In genomic region chr5:1733369-1733768, GRCh38 we compare ENCODE assay signal across 30 cellular contexts.
DNase-seq lines count a peak whose midpoint lies in the region; ATAC-seq and TF ChIP-seq lines count a peak whose summit lies in the region.
"Had no signal": no experiment of that assay in that cellular context is flagged by ENCODE, and none has a peak within 500 bp of the region (broad histone marks: within the 10 kb centered on the region; RNA-seq: fewer than 3 reads in every experiment).

No MANE protein-coding gene starts in this region.

- no peak for ATAC-seq in activated naive CD8-positive, alpha-beta T cell treated with anti-CD3 and anti-CD28 coated beads, Interleukin-2, amount 50 U/mL, for 24 hours
- ATAC-seq: activated naive CD4-positive, alpha-beta T cell treated with anti-CD3 and anti-CD28 coated beads, Interleukin-2, amount 50 U/mL, for 72 hours; Panc1 had no signal

- no peaks in the 10 kb centered on the region for H3K36me3 Mint-ChIP-seq in activated CD4-positive, alpha-beta memory T cell treated with anti-CD3 and anti-CD28 coated beads, Interleukin-2, amount 10 ng/mL, durations not matched to agents 7 days and 5 days (ENCODE audit: low read depth)
- no peaks in the 10 kb centered on the region for H3K36me3 Mint-ChIP-seq in activated CD4-positive, alpha-beta memory T cell treated with anti-CD3 and anti-CD28 coated beads for 36 hours
- no peaks in the 10 kb centered on the region for H3K36me3 Mint-ChIP-seq in CD14-positive monocyte
- no peaks in the 10 kb centered on the region for H3K36me3 Mint-ChIP-seq in osteocyte (ENCODE audit: unreplicated experiment)
- H3K36me3 Mint-ChIP-seq in activated naive CD8-positive, alpha-beta T cell treated with anti-CD3 and anti-CD28 coated beads, Interleukin-2, amount 50 U/mL, for 24 hours (ENCODE audit: low read depth), result no peaks in the 10 kb centered on the region
- H3K36me3 Mint-ChIP-seq: activated naive CD4-positive, alpha-beta T cell treated with anti-CD3 and anti-CD28 coated beads, Interleukin-2, amount 50 U/mL, for 72 hours; mesothelial cell of epicardium; naive B cell had no signal

- intact Hi-C loops in activated CD4-positive, alpha-beta memory T cell treated with anti-CD3 and anti-CD28 coated beads for 36 hours (cut with micrococcal nuclease), result loop anchor here (10.0 kb wide), 1 partner anchor 71 kb away; the partner anchor contains the start of gene NDUFS6
- intact Hi-C loops in CD14-positive monocyte (cut with micrococcal nuclease), result no loop called here

- CTCF ChIA-PET in activated CD4-positive, alpha-beta memory T cell treated with anti-CD3 and anti-CD28 coated beads, Interleukin-2, amount 10 ng/mL, durations not matched to agents 7 days and 5 days (lab: Charles Lee), result no interaction called here
- CTCF ChIA-PET in activated CD4-positive, alpha-beta memory T cell treated with anti-CD3 and anti-CD28 coated beads for 36 hours (lab: Charles Lee), result no interaction called here

- H3K4me1 Mint-ChIP-seq in activated CD4-positive, alpha-beta memory T cell treated with anti-CD3 and anti-CD28 coated beads, Interleukin-2, amount 10 ng/mL, durations not matched to agents 7 days and 5 days, result no peaks in the 10 kb centered on the region
- H3K4me1 Mint-ChIP-seq in activated CD4-positive, alpha-beta memory T cell treated with anti-CD3 and anti-CD28 coated beads for 36 hours (ENCODE audit: low read depth), result no peaks in the 10 kb centered on the region
- no peaks in the 10 kb centered on the region for H3K4me1 Mint-ChIP-seq in CD14-positive monocyte
- H3K4me1 Mint-ChIP-seq in osteocyte (ENCODE audit: unreplicated experiment), result no peaks in the 10 kb centered on the region
- H3K4me1 Mint-ChIP-seq in activated naive CD8-positive, alpha-beta T cell treated with anti-CD3 and anti-CD28 coated beads, Interleukin-2, amount 50 U/mL, for 24 hours, result no peaks in the 10 kb centered on the region
- H3K4me1 Mint-ChIP-seq: mesothelial cell of epicardium, naive B cell had no signal

- peaks cover 5% of the 10 kb centered on the region for H3K27me3 Mint-ChIP-seq in activated CD4-positive, alpha-beta memory T cell treated with anti-CD3 and anti-CD28 coated beads, Interleukin-2, amount 10 ng/mL, durations not matched to agents 7 days and 5 days
- H3K27me3 Mint-ChIP-seq in activated CD4-positive, alpha-beta memory T cell treated with anti-CD3 and anti-CD28 coated beads for 36 hours, result peaks cover 9% of the 10 kb centered on the region
- H3K27me3 Mint-ChIP-seq in CD14-positive monocyte (ENCODE audit: low read depth in 3 of 3), result peaks cover 1 to 2% (median 2%) of the 10 kb centered on the region in 3 donors
- H3K27me3 Mint-ChIP-seq in osteocyte (ENCODE audit: unreplicated experiment), result no peaks in the 10 kb centered on the region
- peaks cover 4% of the 10 kb centered on the region for H3K27me3 Mint-ChIP-seq in activated naive CD8-positive, alpha-beta T cell treated with anti-CD3 and anti-CD28 coated beads, Interleukin-2, amount 50 U/mL, for 24 hours
- H3K27me3 Mint-ChIP-seq: stimulated activated naive CD8-positive, alpha-beta T cell treated with anti-CD3 and anti-CD28 coated beads, Interleukin-15, Interleukin-2, amounts not matched to agents 100 ng/mL and 50 ng/mL, for 24 hours had no signal

- TF ChIP-seq POLR2A in erythroblast (IDR thresholded peaks at IDR 0.05; ENCODE audit: low read length), result no peak

- TF ChIP-seq CTCF in CD14-positive monocyte (IDR thresholded peaks at IDR 0.05) (no peak), osteocyte (IDR thresholded peaks at IDR 0.05) (no peak)

- DNase-seq in activated CD4-positive, alpha-beta memory T cell treated with anti-CD3 and anti-CD28 coated beads, Interleukin-2, amount 10 ng/mL, durations not matched to agents 7 days and 5 days, result peak; percentile 9
- no peak for DNase-seq in activated CD4-positive, alpha-beta memory T cell treated with anti-CD3 and anti-CD28 coated beads for 36 hours
- peak; percentile 31 for DNase-seq in CD14-positive monocyte (ENCODE audit: low spot score)
- DNase-seq in ecto neural progenitor cell (ENCODE audit: low spot score), result peak; percentile 22
- DNase-seq in osteocyte (ENCODE audit: extremely low spot score, unreplicated experiment), result peak; percentile 70
- DNase-seq in erythroblast (lab: John Stamatoyannopoulos, UW), result no peak
- DNase-seq in activated naive CD8-positive, alpha-beta T cell treated with anti-CD3 and anti-CD28 coated beads, Interleukin-2, amount 50 U/mL, for 24 hours, result no peak
- DNase-seq in amniotic stem cell (lab: John Stamatoyannopoulos, UW), result no peak
- DNase-seq: activated CD4-positive, alpha-beta T cell treated with anti-CD3 and anti-CD28 coated beads, Interleukin-2, amount 50 U/mL, for 1 hour; AML-193; anterior cingulate cortex; CD4-positive, alpha-beta T cell; DND-41; effector CD8-positive, alpha-beta T cell; GF-D8; glutamatergic neuron; GOT3; left ventricle myocardium inferior; naive B cell; NCI-H1048; NCI-H446 treated with DMSO at 0.1 percent for 48 hours; NCI-H774; nucleus accumbens; SIG-M5; T-helper 9 cell had no signal

- POLR2A ChIA-PET in activated CD4-positive, alpha-beta memory T cell treated with anti-CD3 and anti-CD28 coated beads, Interleukin-2, amount 10 ng/mL, durations not matched to agents 7 days and 5 days (lab: Charles Lee), result no interaction called here
- POLR2A ChIA-PET in activated CD4-positive, alpha-beta memory T cell treated with anti-CD3 and anti-CD28 coated beads for 36 hours (lab: Charles Lee), result no interaction called here

- H3K4me3 Mint-ChIP-seq in activated CD4-positive, alpha-beta memory T cell treated with anti-CD3 and anti-CD28 coated beads, Interleukin-2, amount 10 ng/mL, durations not matched to agents 7 days and 5 days, result no peak overlapping the region
- H3K4me3 Mint-ChIP-seq in activated CD4-positive, alpha-beta memory T cell treated with anti-CD3 and anti-CD28 coated beads for 36 hours, result no peak overlapping the region
- H3K4me3 Mint-ChIP-seq in CD14-positive monocyte (no peak overlapping the region), osteocyte (ENCODE audit: unreplicated experiment) (no peak overlapping the region)
- H3K4me3 Mint-ChIP-seq in activated naive CD8-positive, alpha-beta T cell treated with anti-CD3 and anti-CD28 coated beads, Interleukin-2, amount 50 U/mL, for 24 hours, result no peak overlapping the region
- H3K4me3 Mint-ChIP-seq: CD4-positive, alpha-beta T cell; mesothelial cell of epicardium; naive B cell; stimulated activated naive CD8-positive, alpha-beta T cell treated with anti-CD3 and anti-CD28 coated beads, Interleukin-15, Interleukin-2, amounts not matched to agents 100 ng/mL and 50 ng/mL, for 24 hours had no signal

- no peaks in the 10 kb centered on the region for H3K9me3 Mint-ChIP-seq in activated CD4-positive, alpha-beta memory T cell treated with anti-CD3 and anti-CD28 coated beads, Interleukin-2, amount 10 ng/mL, durations not matched to agents 7 days and 5 days
- no peaks in the 10 kb centered on the region for H3K9me3 Mint-ChIP-seq in activated CD4-positive, alpha-beta memory T cell treated with anti-CD3 and anti-CD28 coated beads for 36 hours
- H3K9me3 Mint-ChIP-seq in CD14-positive monocyte (no peaks in the 10 kb centered on the region), osteocyte (ENCODE audit: unreplicated experiment) (no peaks in the 10 kb centered on the region)
- no peaks in the 10 kb centered on the region for H3K9me3 Mint-ChIP-seq in activated naive CD8-positive, alpha-beta T cell treated with anti-CD3 and anti-CD28 coated beads, Interleukin-2, amount 50 U/mL, for 24 hours
- H3K9me3 Mint-ChIP-seq: activated naive CD4-positive, alpha-beta T cell treated with anti-CD3 and anti-CD28 coated beads, Interleukin-2, amount 50 U/mL, for 72 hours; activated T-helper 2 cell treated with anti-CD3 and anti-CD28 coated beads, Interferon-gamma antibody, Interleukin-2, Interleukin-4, amounts not matched to agents 10 μg/mL and 5 μg/mL and 100 μg/mL, durations not matched to agents 14 hours and 24 hours and 36 hours; CD4-positive, alpha-beta T cell; mesothelial cell of epicardium; stimulated activated naive CD8-positive, alpha-beta T cell treated with anti-CD3 and anti-CD28 coated beads, Interleukin-15, Interleukin-2, amounts not matched to agents 100 ng/mL and 50 ng/mL, for 24 hours had no signal

- no peak overlapping the region for H3K27ac Mint-ChIP-seq in activated CD4-positive, alpha-beta memory T cell treated with anti-CD3 and anti-CD28 coated beads, Interleukin-2, amount 10 ng/mL, durations not matched to agents 7 days and 5 days
- H3K27ac Mint-ChIP-seq in activated CD4-positive, alpha-beta memory T cell treated with anti-CD3 and anti-CD28 coated beads for 36 hours, result no peak overlapping the region
- H3K27ac Mint-ChIP-seq in CD14-positive monocyte (no peak overlapping the region), osteocyte (ENCODE audit: unreplicated experiment) (no peak overlapping the region)
- no peak overlapping the region for H3K27ac Mint-ChIP-seq in activated naive CD8-positive, alpha-beta T cell treated with anti-CD3 and anti-CD28 coated beads, Interleukin-2, amount 50 U/mL, for 24 hours
- H3K27ac Mint-ChIP-seq: activated naive CD4-positive, alpha-beta T cell treated with anti-CD3 and anti-CD28 coated beads, Interleukin-2, amount 50 U/mL, for 72 hours; activated T-helper 2 cell treated with anti-CD3 and anti-CD28 coated beads, Interferon-gamma antibody, Interleukin-2, Interleukin-4, amounts not matched to agents 10 μg/mL and 5 μg/mL and 100 μg/mL, durations not matched to agents 14 hours and 24 hours and 36 hours; CD4-positive, alpha-beta T cell; mesothelial cell of epicardium; stimulated activated naive CD8-positive, alpha-beta T cell treated with anti-CD3 and anti-CD28 coated beads, Interleukin-15, Interleukin-2, amounts not matched to agents 100 ng/mL and 50 ng/mL, for 24 hours had no signal

Comparison
In these comparisons a context has a peak if more than half of its experiments do, and no peak if none do; other contexts are left out.
1. DNase-seq: peak in activated CD4-positive, alpha-beta memory T cell treated with anti-CD3 and anti-CD28 coated beads, Interleukin-2, amount 10 ng/mL, durations not matched to agents 7 days and 5 days (single experiment), CD14-positive monocyte (single experiment), ecto neural progenitor cell (single experiment) and osteocyte (single experiment); none in activated CD4-positive, alpha-beta memory T cell treated with anti-CD3 and anti-CD28 coated beads for 36 hours (single experiment), erythroblast (0 of 2), activated naive CD8-positive, alpha-beta T cell treated with anti-CD3 and anti-CD28 coated beads, Interleukin-2, amount 50 U/mL, for 24 hours (single experiment) and amniotic stem cell (single experiment).